Comparison of ENCODE assay signal across 8 cellular contexts in genomic region chr11:108592591-108593213, GRCh38. TPM values are rescaled to one million over a fixed set of nuclear protein-coding genes. Genes with fewer than 3 reads are reported as not detected.
A peak's percentile ranks its signal among the peaks of the same experiment; 100 is the strongest.
DNase-seq lines count a peak whose midpoint lies in the region; ATAC-seq lines count a peak whose summit lies in the region.

No MANE protein-coding gene starts in this region.

- no peaks in the 10 kb centered on the region for H3K9me3 ChIP-seq in NT2/D1 (ENCODE audit: insufficient read depth, low read length)

- H3K9ac ChIP-seq in NT2/D1 (ENCODE audit: insufficient read length, low read depth): peak overlapping the region; percentile 62

- H3K27me3 ChIP-seq in NT2/D1 (ENCODE audit: insufficient read depth, insufficient read length): peaks cover 22% of the 10 kb centered on the region

- intact Hi-C loops in left ventricle myocardium superior (cut with micrococcal nuclease): no loop called here
- intact Hi-C loops in sciatic nerve (cut with DNase I): no loop called here

- H3K36me3 ChIP-seq in NT2/D1 (ENCODE audit: insufficient read depth, insufficient read length, low read length): no peaks in the 10 kb centered on the region

- ATAC-seq in HG02588 (IDR thresholded peaks at IDR 0.05; ENCODE audit: unreplicated experiment): peak; percentile 23
- ATAC-seq in left ventricle myocardium superior: peak; percentile 47
- ATAC-seq in sciatic nerve: peak; percentile 28

- peak overlapping the region; percentile 69 for H3K4me3 ChIP-seq in NT2/D1 (ENCODE audit: insufficient read length, low read depth)

- no peaks in the 10 kb centered on the region for H3K4me1 ChIP-seq in NT2/D1 (ENCODE audit: insufficient read depth, insufficient read length)

- peak; percentile 49 for DNase-seq in GM03348 (ENCODE audit: low spot score)
- DNase-seq in NT2/D1 (ENCODE audit: low read depth, low spot score): no peak
- DNase-seq in activated naive CD4-positive, alpha-beta T cell treated with anti-CD3 and anti-CD28 coated beads, Interleukin-2, amount 50 U/mL, for 16 hours: peak; percentile 61
- DNase-seq in left ventricle myocardium superior: peak; percentile 41
- peak; percentile 64 for DNase-seq in sciatic nerve (ENCODE audit: low spot score)
- DNase-seq in DMS153 treated with DMSO at 0.1 percent for 48 hours (lab: John Stamatoyannopoulos, UW; ENCODE audit: unreplicated experiment): no peak
- no peak for DNase-seq in Kasumi-1 (lab: John Stamatoyannopoulos, UW)

RNA-seq across cellular contexts. Expression of gene EXPH5, which starts 0.9 kb away (rescaled TPM):
- total RNA-seq in left ventricle myocardium superior (2.4 TPM), sciatic nerve (11.9 TPM)

Comparison
In these comparisons a context has a peak if more than half of its experiments do, and no peak if none do; other contexts are left out.
1. DNase-seq: peak in GM03348 (single experiment), activated naive CD4-positive, alpha-beta T cell treated with anti-CD3 and anti-CD28 coated beads, Interleukin-2, amount 50 U/mL, for 16 hours (single experiment), left ventricle myocardium superior (single experiment) and sciatic nerve (single experiment); none in NT2/D1 (single experiment), DMS153 treated with DMSO at 0.1 percent for 48 hours (single experiment) and Kasumi-1 (0 of 2).
2. Peak in every context shown above with its lines, with median percentiles within 50 percentile points of each other: ATAC-seq.